ENCODE assay signal across 9 cellular contexts in genomic region chr12:12008232-12008850, GRCh38.
DNase-seq lines count a peak whose midpoint lies in the region; ATAC-seq and TF ChIP-seq lines count a peak whose summit lies in the region.
"Had no signal": no experiment of that assay in that cellular context is flagged by ENCODE, and none has a peak within 500 bp of the region (broad histone marks: within the 10 kb centered on the region; RNA-seq: fewer than 3 reads in every experiment).

No MANE protein-coding gene starts in this region.

- no peaks in the 10 kb centered on the region for H4K20me1 ChIP-seq in BLaER1 treated with 17β-estradiol and CSF1 and Interleukin-3, amounts not matched to agents 10 nM and 100 nM

- POLR2A ChIA-PET in activated CD4-positive, alpha-beta memory T cell treated with anti-CD3 and anti-CD28 coated beads, Interleukin-2, amount 10 ng/mL, durations not matched to agents 7 days and 5 days (lab: Charles Lee) = interaction anchor here (1.4 to 5.8 kb wide), 13 partner anchors 9 to 462 kb away, joined by 3 to 113 read pairs (median 6); partner anchors contain the start of gene ETV6

- peak overlapping the region; percentile 54 for H3K4me3 Mint-ChIP-seq in activated CD4-positive, alpha-beta memory T cell treated with anti-CD3 and anti-CD28 coated beads, Interleukin-2, amount 10 ng/mL, durations not matched to agents 7 days and 5 days

- H3K9me3 Mint-ChIP-seq in activated CD4-positive, alpha-beta memory T cell treated with anti-CD3 and anti-CD28 coated beads, Interleukin-2, amount 10 ng/mL, durations not matched to agents 7 days and 5 days = peaks cover 3% of the 10 kb centered on the region

- peaks cover 0 to 11% (median 0%) of the 10 kb centered on the region in 11 experiments; a peak in 2 of 22 replicates for H3K9me3 ChIP-seq in BLaER1 treated with 17β-estradiol and CSF1 and Interleukin-3, amounts not matched to agents 10 nM and 100 nM (replicated peaks in 1 of 11)
- H3K9me3 ChIP-seq in HUES6 (ENCODE audit: control insufficient read depth, insufficient read depth, low read depth, low read length) (no peaks in the 10 kb centered on the region), gastroesophageal sphincter (no peaks in the 10 kb centered on the region)

- H3K27me3 Mint-ChIP-seq in activated CD4-positive, alpha-beta memory T cell treated with anti-CD3 and anti-CD28 coated beads, Interleukin-2, amount 10 ng/mL, durations not matched to agents 7 days and 5 days = peaks cover 14% of the 10 kb centered on the region
- H3K27me3 Mint-ChIP-seq: naive B cell had no signal

- TF ChIP-seq POLR2A in gastroesophageal sphincter (IDR thresholded peaks at IDR 0.05) = no peak

- H3K4me3 ChIP-seq in BLaER1 treated with 17β-estradiol and CSF1 and Interleukin-3, amounts not matched to agents 10 nM and 100 nM = no peak overlapping the region
- H3K4me3 ChIP-seq in HUES6 (ENCODE audit: low read depth, low read length) (peak overlapping the region; percentile 1; the same call in 1 of the 2 replicates), gastroesophageal sphincter (no peak overlapping the region)

- TF ChIP-seq CTCF in gastroesophageal sphincter (IDR thresholded peaks at IDR 0.05) = no peak

- peak overlapping the region; percentile 80 to 95 (median 88) for H3K4me2 ChIP-seq in BLaER1 treated with 17β-estradiol and CSF1 and Interleukin-3, amounts not matched to agents 10 nM and 100 nM

- H3K9ac ChIP-seq in BLaER1 treated with 17β-estradiol and CSF1 and Interleukin-3, amounts not matched to agents 10 nM and 100 nM = peak overlapping the region in 3 of 11 experiments; percentile 3 to 81 (median 78); a peak in 4 of 22 replicates
- peak overlapping the region; percentile 68 for H3K9ac ChIP-seq in HUES6 (ENCODE audit: low read length)

- CTCF ChIA-PET in activated CD4-positive, alpha-beta memory T cell treated with anti-CD3 and anti-CD28 coated beads, Interleukin-2, amount 10 ng/mL, durations not matched to agents 7 days and 5 days (lab: Charles Lee) = interaction anchor here (0.9 to 3.4 kb wide), 10 partner anchors 9 to 428 kb away, joined by 4 to 43 read pairs (median 10); partner anchors contain the start of gene ETV6

- H3K4me1 Mint-ChIP-seq in activated CD4-positive, alpha-beta memory T cell treated with anti-CD3 and anti-CD28 coated beads, Interleukin-2, amount 10 ng/mL, durations not matched to agents 7 days and 5 days = peaks cover 77% of the 10 kb centered on the region

- H3K4me1 ChIP-seq in BLaER1 treated with 17β-estradiol and CSF1 and Interleukin-3, amounts not matched to agents 10 nM and 100 nM = peaks cover 57 to 62% (median 59%) of the 10 kb centered on the region in 10 experiments
- H3K4me1 ChIP-seq in HUES6 (ENCODE audit: control insufficient read depth, insufficient read depth, low read length) (peaks cover 35% of the 10 kb centered on the region), gastroesophageal sphincter (no peaks in the 10 kb centered on the region)

- H3K27ac Mint-ChIP-seq in activated CD4-positive, alpha-beta memory T cell treated with anti-CD3 and anti-CD28 coated beads, Interleukin-2, amount 10 ng/mL, durations not matched to agents 7 days and 5 days = peak overlapping the region; percentile 89

- H3K36me3 ChIP-seq in BLaER1 treated with 17β-estradiol and CSF1 and Interleukin-3, amounts not matched to agents 10 nM and 100 nM = no peaks in the 10 kb centered on the region
- H3K36me3 ChIP-seq in HUES6 (ENCODE audit: control insufficient read depth, insufficient read depth, low read length) = no peaks in the 10 kb centered on the region
- H3K36me3 ChIP-seq in gastroesophageal sphincter = no peaks in the 10 kb centered on the region

- DNase-seq in activated CD4-positive, alpha-beta memory T cell treated with anti-CD3 and anti-CD28 coated beads, Interleukin-2, amount 10 ng/mL, durations not matched to agents 7 days and 5 days = peak; percentile 72
- DNase-seq in iPS-NIHi11 (ENCODE audit: low spot score) = peak; percentile 48
- DNase-seq in NCI-H226 = no peak
- DNase-seq: naive B cell had no signal

- 74 to 89% methylated on average over 4 to 8 of the region's 8 CpGs for whole genome bisulfite sequencing in gastroesophageal sphincter (ENCODE audit: low coverage in 1 of 2), 2 donors

- H3K36me3 Mint-ChIP-seq in activated CD4-positive, alpha-beta memory T cell treated with anti-CD3 and anti-CD28 coated beads, Interleukin-2, amount 10 ng/mL, durations not matched to agents 7 days and 5 days (ENCODE audit: low read depth) = peaks cover 12% of the 10 kb centered on the region
- H3K36me3 Mint-ChIP-seq: naive B cell had no signal

- H3K27ac ChIP-seq in BLaER1 treated with 17β-estradiol and CSF1 and Interleukin-3, amounts not matched to agents 10 nM and 100 nM = peak overlapping the region in 8 of 11 experiments; percentile 73 to 97 (median 80); a peak in 13 of 22 replicates
- H3K27ac ChIP-seq in HUES6 (ENCODE audit: low read depth, low read length) = peak overlapping the region; percentile 83
- no peak overlapping the region for H3K27ac ChIP-seq in gastroesophageal sphincter

- no peak for ATAC-seq in HG03159 (IDR thresholded peaks at IDR 0.05; ENCODE audit: unreplicated experiment)
- ATAC-seq in gastroesophageal sphincter = no peak
- no peak for ATAC-seq in HG03342 (IDR thresholded peaks at IDR 0.05; ENCODE audit: unreplicated experiment)

- no peaks in the 10 kb centered on the region for H3K27me3 ChIP-seq in BLaER1 treated with 17β-estradiol and CSF1 and Interleukin-3, amounts not matched to agents 10 nM and 100 nM
- H3K27me3 ChIP-seq in HUES6 (ENCODE audit: control insufficient read depth, insufficient read depth, low read length) (no peaks in the 10 kb centered on the region), gastroesophageal sphincter (no peaks in the 10 kb centered on the region)

- TF ChIP-seq EP300 in gastroesophageal sphincter (IDR thresholded peaks at IDR 0.05) = no peak

Comparison
In these comparisons a context has a peak if more than half of its experiments do, and no peak if none do; other contexts are left out.
1. H3K27ac ChIP-seq: peak in BLaER1 treated with 17β-estradiol and CSF1 and Interleukin-3, amounts not matched to agents 10 nM and 100 nM (8 of 11) and HUES6 (single experiment); none in gastroesophageal sphincter (0 of 4).